Comparison of ENCODE assay signal across 1 cellular context in the genomic region with DNA sequence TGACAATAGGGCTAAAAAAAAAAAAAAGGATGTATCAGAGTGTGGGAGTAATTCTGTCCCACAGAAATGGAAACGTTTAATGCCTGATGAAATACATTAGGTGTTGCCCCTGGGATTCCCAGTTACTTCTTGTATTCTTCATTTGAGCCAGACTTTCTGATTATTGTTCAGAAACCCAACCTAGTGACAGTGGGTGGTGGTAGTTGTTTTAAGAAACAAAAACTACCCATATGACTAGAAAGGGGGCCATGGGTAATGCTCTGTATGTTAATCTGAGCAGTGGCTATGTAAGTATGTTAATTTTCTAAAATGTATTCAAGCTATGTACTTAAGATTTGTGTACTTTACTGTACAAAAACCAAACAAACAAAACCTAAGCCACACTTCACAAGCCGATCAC.
TF ChIP-seq lines count a peak whose summit lies in the region.

No MANE protein-coding gene starts in this region.

TF ChIP-seq in GM23338, 12 proteins besides CTCF, POLR2A, EP300 and RAD21:
- TF ChIP-seq, protein P1, sequence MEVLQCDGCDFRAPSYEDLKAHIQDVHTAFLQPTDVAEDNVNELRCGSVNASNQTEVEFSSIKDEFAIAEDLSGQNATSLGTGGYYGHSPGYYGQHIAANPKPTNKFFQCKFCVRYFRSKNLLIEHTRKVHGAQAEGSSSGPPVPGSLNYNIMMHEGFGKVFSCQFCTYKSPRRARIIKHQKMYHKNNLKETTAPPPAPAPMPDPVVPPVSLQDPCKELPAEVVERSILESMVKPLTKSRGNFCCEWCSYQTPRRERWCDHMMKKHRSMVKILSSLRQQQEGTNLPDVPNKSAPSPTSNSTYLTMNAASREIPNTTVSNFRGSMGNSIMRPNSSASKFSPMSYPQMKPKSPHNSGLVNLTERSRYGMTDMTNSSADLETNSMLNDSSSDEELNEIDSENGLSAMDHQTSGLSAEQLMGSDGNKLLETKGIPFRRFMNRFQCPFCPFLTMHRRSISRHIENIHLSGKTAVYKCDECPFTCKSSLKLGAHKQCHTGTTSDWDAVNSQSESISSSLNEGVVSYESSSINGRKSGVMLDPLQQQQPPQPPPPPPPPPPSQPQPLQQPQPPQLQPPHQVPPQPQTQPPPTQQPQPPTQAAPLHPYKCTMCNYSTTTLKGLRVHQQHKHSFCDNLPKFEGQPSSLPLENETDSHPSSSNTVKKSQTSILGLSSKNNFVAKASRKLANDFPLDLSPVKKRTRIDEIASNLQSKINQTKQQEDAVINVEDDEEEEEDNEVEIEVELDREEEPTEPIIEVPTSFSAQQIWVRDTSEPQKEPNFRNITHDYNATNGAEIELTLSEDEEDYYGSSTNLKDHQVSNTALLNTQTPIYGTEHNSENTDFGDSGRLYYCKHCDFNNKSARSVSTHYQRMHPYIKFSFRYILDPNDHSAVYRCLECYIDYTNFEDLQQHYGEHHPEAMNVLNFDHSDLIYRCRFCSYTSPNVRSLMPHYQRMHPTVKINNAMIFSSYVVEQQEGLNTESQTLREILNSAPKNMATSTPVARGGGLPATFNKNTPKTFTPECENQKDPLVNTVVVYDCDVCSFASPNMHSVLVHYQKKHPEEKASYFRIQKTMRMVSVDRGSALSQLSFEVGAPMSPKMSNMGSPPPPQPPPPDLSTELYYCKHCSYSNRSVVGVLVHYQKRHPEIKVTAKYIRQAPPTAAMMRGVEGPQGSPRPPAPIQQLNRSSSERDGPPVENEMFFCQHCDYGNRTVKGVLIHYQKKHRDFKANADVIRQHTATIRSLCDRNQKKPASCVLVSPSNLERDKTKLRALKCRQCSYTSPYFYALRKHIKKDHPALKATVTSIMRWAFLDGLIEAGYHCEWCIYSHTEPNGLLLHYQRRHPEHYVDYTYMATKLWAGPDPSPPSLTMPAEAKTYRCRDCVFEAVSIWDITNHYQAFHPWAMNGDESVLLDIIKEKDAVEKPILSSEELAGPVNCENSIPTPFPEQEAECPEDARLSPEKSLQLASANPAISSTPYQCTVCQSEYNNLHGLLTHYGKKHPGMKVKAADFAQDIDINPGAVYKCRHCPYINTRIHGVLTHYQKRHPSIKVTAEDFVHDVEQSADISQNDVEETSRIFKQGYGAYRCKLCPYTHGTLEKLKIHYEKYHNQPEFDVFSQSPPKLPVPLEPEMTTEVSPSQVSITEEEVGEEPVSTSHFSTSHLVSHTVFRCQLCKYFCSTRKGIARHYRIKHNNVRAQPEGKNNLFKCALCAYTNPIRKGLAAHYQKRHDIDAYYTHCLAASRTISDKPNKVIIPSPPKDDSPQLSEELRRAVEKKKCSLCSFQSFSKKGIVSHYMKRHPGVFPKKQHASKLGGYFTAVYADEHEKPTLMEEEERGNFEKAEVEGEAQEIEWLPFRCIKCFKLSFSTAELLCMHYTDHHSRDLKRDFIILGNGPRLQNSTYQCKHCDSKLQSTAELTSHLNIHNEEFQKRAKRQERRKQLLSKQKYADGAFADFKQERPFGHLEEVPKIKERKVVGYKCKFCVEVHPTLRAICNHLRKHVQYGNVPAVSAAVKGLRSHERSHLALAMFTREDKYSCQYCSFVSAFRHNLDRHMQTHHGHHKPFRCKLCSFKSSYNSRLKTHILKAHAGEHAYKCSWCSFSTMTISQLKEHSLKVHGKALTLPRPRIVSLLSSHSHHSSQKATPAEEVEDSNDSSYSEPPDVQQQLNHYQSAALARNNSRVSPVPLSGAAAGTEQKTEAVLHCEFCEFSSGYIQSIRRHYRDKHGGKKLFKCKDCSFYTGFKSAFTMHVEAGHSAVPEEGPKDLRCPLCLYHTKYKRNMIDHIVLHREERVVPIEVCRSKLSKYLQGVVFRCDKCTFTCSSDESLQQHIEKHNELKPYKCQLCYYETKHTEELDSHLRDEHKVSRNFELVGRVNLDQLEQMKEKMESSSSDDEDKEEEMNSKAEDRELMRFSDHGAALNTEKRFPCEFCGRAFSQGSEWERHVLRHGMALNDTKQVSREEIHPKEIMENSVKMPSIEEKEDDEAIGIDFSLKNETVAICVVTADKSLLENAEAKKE (CRISPR knock-in tag; IDR thresholded peaks at IDR 0.05), result no peak
- TF ChIP-seq ZNF114 (CRISPR knock-in tag; IDR thresholded peaks at IDR 0.05), result no peak
- TF ChIP-seq, protein P2, sequence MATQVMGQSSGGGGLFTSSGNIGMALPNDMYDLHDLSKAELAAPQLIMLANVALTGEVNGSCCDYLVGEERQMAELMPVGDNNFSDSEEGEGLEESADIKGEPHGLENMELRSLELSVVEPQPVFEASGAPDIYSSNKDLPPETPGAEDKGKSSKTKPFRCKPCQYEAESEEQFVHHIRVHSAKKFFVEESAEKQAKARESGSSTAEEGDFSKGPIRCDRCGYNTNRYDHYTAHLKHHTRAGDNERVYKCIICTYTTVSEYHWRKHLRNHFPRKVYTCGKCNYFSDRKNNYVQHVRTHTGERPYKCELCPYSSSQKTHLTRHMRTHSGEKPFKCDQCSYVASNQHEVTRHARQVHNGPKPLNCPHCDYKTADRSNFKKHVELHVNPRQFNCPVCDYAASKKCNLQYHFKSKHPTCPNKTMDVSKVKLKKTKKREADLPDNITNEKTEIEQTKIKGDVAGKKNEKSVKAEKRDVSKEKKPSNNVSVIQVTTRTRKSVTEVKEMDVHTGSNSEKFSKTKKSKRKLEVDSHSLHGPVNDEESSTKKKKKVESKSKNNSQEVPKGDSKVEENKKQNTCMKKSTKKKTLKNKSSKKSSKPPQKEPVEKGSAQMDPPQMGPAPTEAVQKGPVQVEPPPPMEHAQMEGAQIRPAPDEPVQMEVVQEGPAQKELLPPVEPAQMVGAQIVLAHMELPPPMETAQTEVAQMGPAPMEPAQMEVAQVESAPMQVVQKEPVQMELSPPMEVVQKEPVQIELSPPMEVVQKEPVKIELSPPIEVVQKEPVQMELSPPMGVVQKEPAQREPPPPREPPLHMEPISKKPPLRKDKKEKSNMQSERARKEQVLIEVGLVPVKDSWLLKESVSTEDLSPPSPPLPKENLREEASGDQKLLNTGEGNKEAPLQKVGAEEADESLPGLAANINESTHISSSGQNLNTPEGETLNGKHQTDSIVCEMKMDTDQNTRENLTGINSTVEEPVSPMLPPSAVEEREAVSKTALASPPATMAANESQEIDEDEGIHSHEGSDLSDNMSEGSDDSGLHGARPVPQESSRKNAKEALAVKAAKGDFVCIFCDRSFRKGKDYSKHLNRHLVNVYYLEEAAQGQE (IDR thresholded peaks at IDR 0.05; ENCODE audit: unreplicated experiment), result no peak
- TF ChIP-seq ZNF331 (CRISPR knock-in tag; IDR thresholded peaks at IDR 0.05; ENCODE audit: low read depth), result no peak
